In genomic region chr12:2190896-2191533, GRCh38 we compare ENCODE assay signal across 28 cellular contexts.
"Had no signal": no experiment of that assay in that cellular context is flagged by ENCODE, and none has a peak within 500 bp of the region (broad histone marks: within the 10 kb centered on the region; RNA-seq: fewer than 3 reads in every experiment).

No MANE protein-coding gene starts in this region.

- H3K27me3 Mint-ChIP-seq: activated CD4-positive, alpha-beta T cell treated with anti-CD3 and anti-CD28 coated beads, Interleukin-2, amount 10 ng/mL, durations not matched to agents 7 days and 5 days; activated naive CD8-positive, alpha-beta T cell had no signal

- ATAC-seq: activated CD8-positive, alpha-beta T cell treated with anti-CD3 and anti-CD28 coated beads, Interleukin-2, amount 10 ng/mL, durations not matched to agents 7 days and 5 days; activated naive CD8-positive, alpha-beta T cell treated with anti-CD3 and anti-CD28 coated beads, Interleukin-2, amount 50 U/mL, for 24 hours; K562 had no signal

- H3K9me3 ChIP-seq: SJCRH30 had no signal

- H3K27ac ChIP-seq: brain microvascular endothelial cell, SJCRH30, SK-N-MC, WERI-Rb-1 had no signal

- H3K36me3 Mint-ChIP-seq: activated naive CD4-positive, alpha-beta T cell treated with anti-CD3 and anti-CD28 coated beads, Interleukin-2, amount 10 ng/mL, durations not matched to agents 7 days and 5 days; activated naive CD8-positive, alpha-beta T cell had no signal

- H3K27me3 ChIP-seq: brain microvascular endothelial cell had no signal

- H3K4me1 Mint-ChIP-seq: activated CD4-positive, alpha-beta T cell treated with anti-CD3 and anti-CD28 coated beads, Interleukin-2, amount 10 ng/mL, durations not matched to agents 7 days and 5 days; activated naive CD4-positive, alpha-beta T cell treated with anti-CD3 and anti-CD28 coated beads, Interleukin-2, amount 10 ng/mL, durations not matched to agents 7 days and 5 days; activated naive CD8-positive, alpha-beta T cell treated with anti-CD3 and anti-CD28 coated beads, Interleukin-2, amount 50 U/mL, for 24 hours had no signal

- H3K9me3 Mint-ChIP-seq: activated CD4-positive, alpha-beta T cell treated with anti-CD3 and anti-CD28 coated beads, Interleukin-2, amount 10 ng/mL, durations not matched to agents 7 days and 5 days; activated naive CD8-positive, alpha-beta T cell treated with anti-CD3 and anti-CD28 coated beads, Interleukin-2, amount 50 U/mL, for 24 hours; activated T-cell treated with anti-CD3 and anti-CD28 coated beads, Interleukin-2, amount 50 U/mL, for 24 hours; activated T-helper 2 cell treated with anti-CD3 and anti-CD28 coated beads, Interferon-gamma antibody, Interleukin-2, Interleukin-4, amounts not matched to agents 10 μg/mL and 5 μg/mL and 100 μg/mL, durations not matched to agents 14 hours and 24 hours and 36 hours had no signal

- H3K4me1 ChIP-seq: SJCRH30 had no signal

- DNase-seq: activated CD4-positive, alpha-beta T cell treated with anti-CD3 and anti-CD28 coated beads, Interleukin-2, amount 10 ng/mL, durations not matched to agents 7 days and 5 days; activated CD4-positive, alpha-beta T cell treated with anti-CD3 and anti-CD28 coated beads, Interleukin-2, amount 50 U/mL, for 48 hours; activated CD8-positive, alpha-beta T cell treated with anti-CD3 and anti-CD28 coated beads, Interleukin-2, amount 10 ng/mL, durations not matched to agents 7 days and 5 days; activated naive CD4-positive, alpha-beta T cell treated with anti-CD3 and anti-CD28 coated beads, Interleukin-2, amount 10 ng/mL, durations not matched to agents 7 days and 5 days; activated naive CD8-positive, alpha-beta T cell treated with anti-CD3 and anti-CD28 coated beads, Interleukin-2, amount 50 U/mL, for 24 hours; activated T-cell treated with anti-CD3 and anti-CD28 coated beads, Interleukin-2, amount 50 U/mL, for 24 hours; anterior cingulate cortex; brain microvascular endothelial cell; NCI-H1092 treated with DMSO at 0.1 percent for 48 hours; NCI-H1417; NCI-H146; NCI-H187; NCI-H2029 treated with DMSO at 0.1 percent for 48 hours; NCI-H2107; NCI-H2171; NCI-H510A; NCI-H526; NCI-H748 treated with DMSO at 0.1 percent for 48 hours; NK-92 treated with Interleukin-12 subunit alpha and Interleukin-12 subunit beta, amount 100 ng/mL, for 24 hours; OCI-M1; SHP77; SJCRH30; T1000; WERI-Rb-1 had no signal

- H3K4me3 ChIP-seq: K562, SJCRH30, SK-N-MC had no signal

- H3K27ac Mint-ChIP-seq: activated CD4-positive, alpha-beta T cell treated with anti-CD3 and anti-CD28 coated beads, Interleukin-2, amount 10 ng/mL, durations not matched to agents 7 days and 5 days; activated CD8-positive, alpha-beta T cell treated with anti-CD3 and anti-CD28 coated beads, Interleukin-2, amount 10 ng/mL, durations not matched to agents 7 days and 5 days; activated naive CD4-positive, alpha-beta T cell treated with anti-CD3 and anti-CD28 coated beads, Interleukin-2, amount 10 ng/mL, durations not matched to agents 7 days and 5 days; activated naive CD8-positive, alpha-beta T cell; activated naive CD8-positive, alpha-beta T cell treated with anti-CD3 and anti-CD28 coated beads, Interleukin-2, amount 50 U/mL, for 24 hours; activated T-cell treated with anti-CD3 and anti-CD28 coated beads, Interleukin-2, amount 50 U/mL, for 24 hours; activated T-helper 2 cell treated with anti-CD3 and anti-CD28 coated beads, Interferon-gamma antibody, Interleukin-2, Interleukin-4, amounts not matched to agents 10 μg/mL and 5 μg/mL and 100 μg/mL, durations not matched to agents 14 hours and 24 hours and 36 hours had no signal

- H3K4me3 Mint-ChIP-seq: activated CD4-positive, alpha-beta T cell treated with anti-CD3 and anti-CD28 coated beads, Interleukin-2, amount 10 ng/mL, durations not matched to agents 7 days and 5 days; activated CD8-positive, alpha-beta T cell treated with anti-CD3 and anti-CD28 coated beads, Interleukin-2, amount 10 ng/mL, durations not matched to agents 7 days and 5 days; activated naive CD4-positive, alpha-beta T cell treated with anti-CD3 and anti-CD28 coated beads, Interleukin-2, amount 10 ng/mL, durations not matched to agents 7 days and 5 days; activated naive CD8-positive, alpha-beta T cell; activated naive CD8-positive, alpha-beta T cell treated with anti-CD3 and anti-CD28 coated beads, Interleukin-2, amount 50 U/mL, for 24 hours; activated T-cell treated with anti-CD3 and anti-CD28 coated beads, Interleukin-2, amount 50 U/mL, for 24 hours had no signal

- H3K36me3 ChIP-seq: brain microvascular endothelial cell, SJCRH30, WERI-Rb-1 had no signal
